17 cellular contexts compared by ENCODE assay signal in the genomic region with DNA sequence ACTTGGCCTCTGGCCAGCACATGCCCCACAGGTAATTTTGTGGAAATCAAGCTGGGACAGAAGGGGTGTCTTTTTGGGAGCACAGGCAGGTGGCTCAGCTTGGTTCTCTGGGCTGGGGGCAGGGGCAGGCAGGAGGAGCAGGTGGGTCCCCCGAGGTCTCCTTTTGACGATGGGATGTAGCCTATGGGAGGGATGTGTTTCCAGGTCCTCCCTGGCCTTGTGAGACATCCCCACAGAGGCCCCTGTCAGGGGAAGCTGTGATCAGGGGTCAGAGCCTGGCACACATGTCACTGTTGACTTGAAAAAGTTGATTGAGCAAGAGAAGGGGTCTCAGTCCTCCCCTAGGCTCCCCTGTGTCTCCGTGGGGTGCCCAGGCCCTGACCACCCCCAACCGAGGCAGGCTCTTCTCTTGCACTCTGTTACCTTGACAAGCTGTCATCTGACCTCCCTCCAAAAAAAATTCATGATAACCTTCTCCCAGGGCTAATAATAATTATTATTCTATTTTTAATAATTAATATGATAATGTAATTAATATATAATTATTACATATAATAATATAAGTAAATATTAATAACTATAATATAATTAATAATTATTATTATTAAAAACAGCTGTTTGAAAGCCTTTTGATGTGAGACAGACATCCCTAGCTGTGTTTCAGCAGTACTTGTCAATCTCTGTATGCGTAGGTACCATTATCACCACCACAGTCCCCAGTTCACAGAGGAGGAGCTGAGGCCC.
DNase-seq lines count a peak whose midpoint lies in the region; ATAC-seq and TF ChIP-seq lines count a peak whose summit lies in the region.
"Had no signal": no experiment of that assay in that cellular context is flagged by ENCODE, and none has a peak within 500 bp of the region (broad histone marks: within the 10 kb centered on the region; RNA-seq: fewer than 3 reads in every experiment).

No MANE protein-coding gene starts in this region.

- no peak overlapping the region for H3K4me3 ChIP-seq in thyroid gland (replicated peaks in 1 of 3)
- H3K4me3 ChIP-seq: A549, GM23248 had no signal

- H3K27me3 ChIP-seq in thyroid gland: no peaks in the 10 kb centered on the region

- TF ChIP-seq CTCF in natural killer cell (IDR thresholded peaks at IDR 0.05) (no peak), thyroid gland (IDR thresholded peaks at IDR 0.05) (no peak)

- H3K27ac Mint-ChIP-seq in T-helper 2 cell treated with Interferon-gamma antibody and Interleukin-4, amounts not matched to agents 5 μg/mL and 100 μg/mL, for 36 hours: no peak overlapping the region
- peak overlapping the region; percentile 85 to 90 for H3K27ac Mint-ChIP-seq in natural killer cell
- no peak overlapping the region for H3K27ac Mint-ChIP-seq in natural killer cell treated with Interleukin-12 subunit alpha and Interleukin-12 subunit beta and Interleukin-15 and Interleukin-18, amount 100 ng/mL, for 72 hours
- H3K27ac Mint-ChIP-seq in activated T-helper 2 cell treated with anti-CD3 and anti-CD28 coated beads, Interferon-gamma antibody, Interleukin-2, Interleukin-4, amounts not matched to agents 10 μg/mL and 5 μg/mL and 100 μg/mL, durations not matched to agents 14 hours and 24 hours and 36 hours: peak overlapping the region; percentile 28

- H3K9me3 ChIP-seq in thyroid gland: no peaks in the 10 kb centered on the region
- H3K9me3 ChIP-seq: A549 had no signal

- peak overlapping the region; percentile 80 for H3K4me3 Mint-ChIP-seq in T-helper 2 cell treated with Interferon-gamma antibody and Interleukin-4, amounts not matched to agents 5 μg/mL and 100 μg/mL, for 36 hours
- H3K4me3 Mint-ChIP-seq in natural killer cell: no peak overlapping the region
- no peak overlapping the region for H3K4me3 Mint-ChIP-seq in natural killer cell treated with Interleukin-12 subunit alpha and Interleukin-12 subunit beta and Interleukin-15 and Interleukin-18, amount 100 ng/mL, for 72 hours
- peak overlapping the region; percentile 39 for H3K4me3 Mint-ChIP-seq in activated T-helper 2 cell treated with anti-CD3 and anti-CD28 coated beads, Interferon-gamma antibody, Interleukin-2, Interleukin-4, amounts not matched to agents 10 μg/mL and 5 μg/mL and 100 μg/mL, durations not matched to agents 14 hours and 24 hours and 36 hours (ENCODE audit: low read depth)

- no peak overlapping the region for H3K27ac ChIP-seq in thyroid gland
- H3K27ac ChIP-seq: A549, GM23248 had no signal

- no peaks in the 10 kb centered on the region for H3K27me3 Mint-ChIP-seq in T-helper 2 cell treated with Interferon-gamma antibody and Interleukin-4, amounts not matched to agents 5 μg/mL and 100 μg/mL, for 36 hours (ENCODE audit: low read depth)
- H3K27me3 Mint-ChIP-seq in natural killer cell (ENCODE audit: low read depth in 2 of 2): no peaks in the 10 kb centered on the region
- no peaks in the 10 kb centered on the region for H3K27me3 Mint-ChIP-seq in natural killer cell treated with Interleukin-12 subunit alpha and Interleukin-12 subunit beta and Interleukin-15 and Interleukin-18, amount 100 ng/mL, for 72 hours
- H3K27me3 Mint-ChIP-seq in activated T-helper 2 cell treated with anti-CD3 and anti-CD28 coated beads, Interferon-gamma antibody, Interleukin-2, Interleukin-4, amounts not matched to agents 10 μg/mL and 5 μg/mL and 100 μg/mL, durations not matched to agents 14 hours and 24 hours and 36 hours (ENCODE audit: low read depth): no peaks in the 10 kb centered on the region

- H3K4me1 ChIP-seq in thyroid gland: no peaks in the 10 kb centered on the region
- H3K4me1 ChIP-seq: A549 had no signal

- H3K4me1 Mint-ChIP-seq in T-helper 2 cell treated with Interferon-gamma antibody and Interleukin-4, amounts not matched to agents 5 μg/mL and 100 μg/mL, for 36 hours (ENCODE audit: low read depth): peaks cover 24% of the 10 kb centered on the region
- peaks cover 17 to 32% of the 10 kb centered on the region in 2 donors for H3K4me1 Mint-ChIP-seq in natural killer cell
- peaks cover 20 to 23% of the 10 kb centered on the region in 2 donors for H3K4me1 Mint-ChIP-seq in natural killer cell treated with Interleukin-12 subunit alpha and Interleukin-12 subunit beta and Interleukin-15 and Interleukin-18, amount 100 ng/mL, for 72 hours (ENCODE audit: low read depth in 2 of 2)
- peaks cover 24% of the 10 kb centered on the region for H3K4me1 Mint-ChIP-seq in activated T-helper 2 cell treated with anti-CD3 and anti-CD28 coated beads, Interferon-gamma antibody, Interleukin-2, Interleukin-4, amounts not matched to agents 10 μg/mL and 5 μg/mL and 100 μg/mL, durations not matched to agents 14 hours and 24 hours and 36 hours (ENCODE audit: low read depth)

- H3K36me3 Mint-ChIP-seq in T-helper 2 cell treated with Interferon-gamma antibody and Interleukin-4, amounts not matched to agents 5 μg/mL and 100 μg/mL, for 36 hours (ENCODE audit: low read depth): no peaks in the 10 kb centered on the region
- no peaks in the 10 kb centered on the region for H3K36me3 Mint-ChIP-seq in natural killer cell
- no peaks in the 10 kb centered on the region for H3K36me3 Mint-ChIP-seq in natural killer cell treated with Interleukin-12 subunit alpha and Interleukin-12 subunit beta and Interleukin-15 and Interleukin-18, amount 100 ng/mL, for 72 hours
- no peaks in the 10 kb centered on the region for H3K36me3 Mint-ChIP-seq in activated T-helper 2 cell treated with anti-CD3 and anti-CD28 coated beads, Interferon-gamma antibody, Interleukin-2, Interleukin-4, amounts not matched to agents 10 μg/mL and 5 μg/mL and 100 μg/mL, durations not matched to agents 14 hours and 24 hours and 36 hours (ENCODE audit: low read depth)

- ATAC-seq in natural killer cell: no peak
- ATAC-seq in natural killer cell treated with Interleukin-12 subunit alpha and Interleukin-12 subunit beta and Interleukin-15 and Interleukin-18, amount 100 ng/mL, for 72 hours: no peak
- ATAC-seq: A549, HCT116, PC-3 had no signal

- DNase-seq in T-helper 2 cell treated with Interferon-gamma antibody and Interleukin-4, amounts not matched to agents 5 μg/mL and 100 μg/mL, for 36 hours (ENCODE audit: low spot score): no peak
- no peak for DNase-seq in T-helper 2 cell
- DNase-seq in natural killer cell: no peak
- no peak for DNase-seq in natural killer cell treated with Interleukin-12 subunit alpha and Interleukin-12 subunit beta and Interleukin-15 and Interleukin-18, amount 100 ng/mL, for 72 hours (ENCODE audit: low spot score)
- no peak for DNase-seq in activated T-helper 2 cell treated with anti-CD3 and anti-CD28 coated beads, Interferon-gamma antibody, Interleukin-2, Interleukin-4, amounts not matched to agents 10 μg/mL and 5 μg/mL and 100 μg/mL, durations not matched to agents 14 hours and 24 hours and 36 hours (ENCODE audit: low spot score)
- DNase-seq in activated CD8-positive, alpha-beta memory T cell treated with anti-CD3 and anti-CD28 coated beads, Interleukin-2, amount 50 U/mL, for 48 hours: no peak
- DNase-seq in thyroid gland: no peak
- DNase-seq: DMS79, GDM1, GM23248, NCI-H1436 treated with DMSO at 0.1 percent for 48 hours, NCI-H2081, NCI-H345, NCI-H69, PC-3 had no signal

- intact Hi-C loops in natural killer cell (cut with micrococcal nuclease): no loop called here
- intact Hi-C loops in activated T-helper 2 cell treated with anti-CD3 and anti-CD28 coated beads, Interferon-gamma antibody, Interleukin-2, Interleukin-4, amounts not matched to agents 10 μg/mL and 5 μg/mL and 100 μg/mL, durations not matched to agents 14 hours and 24 hours and 36 hours (cut with micrococcal nuclease): no loop called here
- intact Hi-C loops in thyroid gland (cut with DNase I): no loop called here

- no peaks in the 10 kb centered on the region for H3K36me3 ChIP-seq in thyroid gland

- 82 to 89% methylated on average over 3 to 5 of the region's 5 CpGs for WGBS in thyroid gland, 2 donors

- TF ChIP-seq POLR2A in thyroid gland (IDR thresholded peaks at IDR 0.05): no peak

- no peaks in the 10 kb centered on the region for H3K9me3 Mint-ChIP-seq in T-helper 2 cell treated with Interferon-gamma antibody and Interleukin-4, amounts not matched to agents 5 μg/mL and 100 μg/mL, for 36 hours
- H3K9me3 Mint-ChIP-seq in natural killer cell: no peaks in the 10 kb centered on the region
- H3K9me3 Mint-ChIP-seq in natural killer cell treated with Interleukin-12 subunit alpha and Interleukin-12 subunit beta and Interleukin-15 and Interleukin-18, amount 100 ng/mL, for 72 hours: no peaks in the 10 kb centered on the region
- no peaks in the 10 kb centered on the region for H3K9me3 Mint-ChIP-seq in activated T-helper 2 cell treated with anti-CD3 and anti-CD28 coated beads, Interferon-gamma antibody, Interleukin-2, Interleukin-4, amounts not matched to agents 10 μg/mL and 5 μg/mL and 100 μg/mL, durations not matched to agents 14 hours and 24 hours and 36 hours

Comparison
In these comparisons a context has a peak if more than half of its experiments do, and no peak if none do; other contexts are left out.
1. H3K27ac Mint-ChIP-seq: peak in natural killer cell (2 of 2) and activated T-helper 2 cell treated with anti-CD3 and anti-CD28 coated beads, Interferon-gamma antibody, Interleukin-2, Interleukin-4, amounts not matched to agents 10 μg/mL and 5 μg/mL and 100 μg/mL, durations not matched to agents 14 hours and 24 hours and 36 hours (single experiment); none in T-helper 2 cell treated with Interferon-gamma antibody and Interleukin-4, amounts not matched to agents 5 μg/mL and 100 μg/mL, for 36 hours (single experiment) and natural killer cell treated with Interleukin-12 subunit alpha and Interleukin-12 subunit beta and Interleukin-15 and Interleukin-18, amount 100 ng/mL, for 72 hours (0 of 2).
2. H3K4me3 Mint-ChIP-seq: peak in T-helper 2 cell treated with Interferon-gamma antibody and Interleukin-4, amounts not matched to agents 5 μg/mL and 100 μg/mL, for 36 hours (single experiment) and activated T-helper 2 cell treated with anti-CD3 and anti-CD28 coated beads, Interferon-gamma antibody, Interleukin-2, Interleukin-4, amounts not matched to agents 10 μg/mL and 5 μg/mL and 100 μg/mL, durations not matched to agents 14 hours and 24 hours and 36 hours (single experiment); none in natural killer cell (single experiment) and natural killer cell treated with Interleukin-12 subunit alpha and Interleukin-12 subunit beta and Interleukin-15 and Interleukin-18, amount 100 ng/mL, for 72 hours (single experiment).